21 cellular contexts compared by ENCODE assay signal in genomic region chr7:29652611-29653010, GRCh38.
"Had no signal": no experiment of that assay in that cellular context is flagged by ENCODE, and none has a peak within 500 bp of the region (broad histone marks: within the 10 kb centered on the region; RNA-seq: fewer than 3 reads in every experiment).

No MANE protein-coding gene starts in this region.

- H3K4me1 ChIP-seq: right lobe of liver, tibial nerve, uterus had no signal

- H3K4me3 ChIP-seq: left ventricle myocardium inferior, lung, neural progenitor cell, right atrium auricular region, right lobe of liver, smooth muscle cell, tibial nerve, uterus had no signal

- DNase-seq: islet precursor cell; left ventricle myocardium inferior; mesendoderm; naive B cell; natural killer cell; nephron progenitor cell; occipital lobe; right lobe of liver; stimulated activated CD4-positive, alpha-beta T cell treated with anti-CD3 and anti-CD28 coated beads, Interleukin-1b, Interleukin-23, amount 100 ng/mL, for 48 hours; stimulated activated CD4-positive, alpha-beta T cell treated with anti-CD3 and anti-CD28 coated beads, Interleukin-4, amount 100 ng/mL, for 24 hours; stimulated activated naive CD4-positive, alpha-beta T cell; stimulated activated naive CD8-positive, alpha-beta T cell treated with anti-CD3 and anti-CD28 coated beads, Interleukin-15, amount 100 ng/mL, for 72 hours; substantia nigra; uterus had no signal

- H3K27ac ChIP-seq: left ventricle myocardium inferior, neural progenitor cell, neutrophil, right lobe of liver, tibial nerve, uterus had no signal

- H3K27me3 ChIP-seq: neural progenitor cell, neutrophil, right atrium auricular region, right lobe of liver, tibial nerve, uterus had no signal

- H2AFZ ChIP-seq: neural progenitor cell had no signal

- H3K36me3 ChIP-seq: left ventricle myocardium inferior, neural progenitor cell, neutrophil, right atrium auricular region, right lobe of liver, uterus had no signal

- ATAC-seq: natural killer cell; right lobe of liver; stimulated activated effector memory CD8-positive, alpha-beta T cell treated with anti-CD3 and anti-CD28 coated beads, Interleukin-12 subunit alpha, Interleukin-12 subunit beta, amount 100 ng/mL, for 72 hours; stimulated activated naive CD8-positive, alpha-beta T cell treated with anti-CD3 and anti-CD28 coated beads, Interleukin-15, amount 100 ng/mL, for 72 hours had no signal

- H3K9ac ChIP-seq: neural progenitor cell had no signal

- H3K9me3 ChIP-seq: left ventricle myocardium inferior, neutrophil, right atrium auricular region, right lobe of liver, tibial nerve, uterus had no signal

- H3K4me2 ChIP-seq: neural progenitor cell, smooth muscle cell had no signal
